Comparison of ENCODE assay signal across 13 cellular contexts in the genomic region with DNA sequence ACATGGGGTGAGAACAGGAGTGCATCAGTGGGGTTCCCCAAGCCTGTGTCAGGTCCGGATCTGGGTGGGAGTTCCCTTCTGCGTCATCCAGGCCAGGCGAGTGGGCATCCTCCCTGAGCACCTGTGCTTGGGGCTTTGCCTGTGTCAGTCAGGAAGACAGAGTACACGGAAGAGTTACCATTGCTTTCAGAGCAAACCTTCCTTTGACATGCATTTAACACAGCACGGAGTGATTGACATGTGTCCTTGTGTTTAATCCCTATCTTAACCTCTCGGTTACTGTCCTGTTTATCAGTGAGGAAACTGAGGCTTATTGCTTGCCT. TPM values are rescaled to one million over a fixed set of nuclear protein-coding genes. Genes with fewer than 3 reads are reported as not detected.
DNase-seq lines count a peak whose midpoint lies in the region; ATAC-seq and TF ChIP-seq lines count a peak whose summit lies in the region.
"Had no signal": no experiment of that assay in that cellular context is flagged by ENCODE, and none has a peak within 500 bp of the region (broad histone marks: within the 10 kb centered on the region; RNA-seq: fewer than 3 reads in every experiment).

No MANE protein-coding gene starts in this region.

- peaks cover 65% of the 10 kb centered on the region for H3K79me2 ChIP-seq in parathyroid adenoma

- H3K27ac ChIP-seq in heart right ventricle = peak overlapping the region in 9 of 10 donors; percentile 30 to 95 (median 89)
- H3K27ac ChIP-seq in esophagus (ENCODE audit: low read depth in 2 of 2, low read length in 1 of 2) = peak overlapping the region; percentile 15 to 74
- peak overlapping the region; percentile 11 for H3K27ac ChIP-seq in parathyroid adenoma
- H3K27ac ChIP-seq in effector memory CD4-positive, alpha-beta T cell (ENCODE audit: insufficient read depth, low read length, poor library complexity, severe bottlenecking) = no peak overlapping the region

- no peak for TF ChIP-seq CTCF in heart right ventricle (IDR thresholded peaks at IDR 0.05)
- no peak for TF ChIP-seq CTCF in parathyroid adenoma (IDR thresholded peaks at IDR 0.05)

- no peak overlapping the region for H3K9ac ChIP-seq in parathyroid adenoma

- H3K4me1 ChIP-seq in heart right ventricle (peaks cover 73 to 100% (median 99%) of the 10 kb centered on the region in 9 donors), esophagus (ENCODE audit: control insufficient read depth in 2 of 2, insufficient read depth in 2 of 2, low read length in 1 of 2) (peaks cover 10 to 51% of the 10 kb centered on the region in 2 donors), parathyroid adenoma (peaks cover 82% of the 10 kb centered on the region)
- peaks cover 45% of the 10 kb centered on the region for H3K4me1 ChIP-seq in effector memory CD4-positive, alpha-beta T cell (ENCODE audit: control insufficient read depth, insufficient read depth, low read length, poor library complexity, severe bottlenecking)

- WGBS in heart right ventricle, 2 donors = 86 to 91% methylated on average over 6 of the region's 6 CpGs
- 82 to 84% methylated on average over 6 of the region's 6 CpGs for WGBS in esophagus, 2 donors

- H3K4me3 ChIP-seq in heart right ventricle (no peak overlapping the region), esophagus (ENCODE audit: low read depth in 1 of 2, low read length in 2 of 2) (no peak overlapping the region), parathyroid adenoma (ENCODE audit: low read depth, low read length) (no peak overlapping the region)
- H3K4me3 ChIP-seq in effector memory CD4-positive, alpha-beta T cell (ENCODE audit: insufficient read depth, low read depth, low read length, poor library complexity, severe bottlenecking) = no peak overlapping the region
- H3K4me3 ChIP-seq: MG63, Peyer's patch had no signal

- H2AFZ ChIP-seq in parathyroid adenoma = no peak overlapping the region

- intact Hi-C loops in heart right ventricle (cut with DNase I) (loop anchor here in 1 of 10 donors (5.0 kb wide), 1 partner anchor 44 kb away; no protein-coding TSS in a partner anchor), cardiac septum (cut with DNase I) (no loop called here)

- no peak for ATAC-seq in heart right ventricle

- H3K4me2 ChIP-seq in parathyroid adenoma (ENCODE audit: low read length) = no peak overlapping the region

- H3K9me3 ChIP-seq in heart right ventricle (no peaks in the 10 kb centered on the region), esophagus (ENCODE audit: control insufficient read depth in 2 of 2, insufficient read depth in 1 of 2, low read depth in 1 of 2, low read length in 1 of 2) (no peaks in the 10 kb centered on the region), parathyroid adenoma (ENCODE audit: control insufficient read depth, low read length) (no peaks in the 10 kb centered on the region)
- no peaks in the 10 kb centered on the region for H3K9me3 ChIP-seq in effector memory CD4-positive, alpha-beta T cell (ENCODE audit: control insufficient read depth, low read length)
- H3K9me3 ChIP-seq: MG63, Peyer's patch had no signal

- DNase-seq in heart right ventricle = no peak
- DNase-seq in cardiac septum (ENCODE audit: low spot score) = no peak
- no peak for DNase-seq in SW480 (ENCODE audit: low spot score)
- no peak for DNase-seq in 8988T
- DNase-seq in effector memory CD4-positive, alpha-beta T cell = no peak
- DNase-seq in cerebellar cortex (ENCODE audit: low spot score) = no peak
- DNase-seq: activated T-cell treated with anti-CD3 and anti-CD28 coated beads, Interleukin-2, amount 50 U/mL, for 1 hour; aorta; EL; MG63; Peyer's patch had no signal

- H3K36me3 ChIP-seq in heart right ventricle (peaks cover 0 to 61% (median 13%) of the 10 kb centered on the region in 9 donors), esophagus (ENCODE audit: control insufficient read depth in 2 of 2, insufficient read depth in 2 of 2, low read length in 1 of 2) (peaks cover 7 to 49% of the 10 kb centered on the region in 2 donors), parathyroid adenoma (ENCODE audit: control insufficient read depth, insufficient read depth, low read length) (no peaks in the 10 kb centered on the region)
- peaks cover 15% of the 10 kb centered on the region for H3K36me3 ChIP-seq in effector memory CD4-positive, alpha-beta T cell (ENCODE audit: control insufficient read depth, insufficient read depth, low read length)

- H3K27me3 ChIP-seq in heart right ventricle (no peaks in the 10 kb centered on the region), esophagus (ENCODE audit: control insufficient read depth in 1 of 2, insufficient read depth in 2 of 2, low read length in 2 of 2) (no peaks in the 10 kb centered on the region), parathyroid adenoma (ENCODE audit: control insufficient read depth, insufficient read depth, low read length) (no peaks in the 10 kb centered on the region)
- no peaks in the 10 kb centered on the region for H3K27me3 ChIP-seq in effector memory CD4-positive, alpha-beta T cell (replicated peaks; ENCODE audit: control insufficient read depth, insufficient read depth, low read length, poor library complexity, severe bottlenecking)
- H3K27me3 ChIP-seq: MG63, Peyer's patch had no signal

RNA-seq across cellular contexts. Expression of a gene that starts 47.6 kb away (rescaled TPM):
- total RNA-seq in heart right ventricle (1 to 10 TPM in 2 of 10 donors, under 1 TPM in 8; 0.15 to 1.5 (median 0.59) TPM), cardiac septum (1.7 TPM)
- polyA plus RNA-seq in heart right ventricle (1 to 10 TPM; 1.1 to 3.6 TPM), esophagus (10 to 100 TPM in 1 of 2 donors, 1 to 10 TPM in 1; 4.1 to 12.3 TPM)

RNA-seq across cellular contexts. Expression of a gene that starts 49.2 kb away (rescaled TPM):
- total RNA-seq in heart right ventricle = 100 to 1,000 TPM; 129 to 291 (median 149) TPM
- 100 to 1,000 TPM in 1 of 2 donors, 10 to 100 TPM in 1; 92.4 to 189 TPM for polyA plus RNA-seq in heart right ventricle
- total RNA-seq in cardiac septum = 190 TPM
- 100 to 1,000 TPM; 261 to 376 TPM for polyA plus RNA-seq in esophagus
